2 cellular contexts compared by ENCODE assay signal in genomic region chr6:82619573-82619972, GRCh38.
TF ChIP-seq lines count a peak whose summit lies in the region.

No MANE protein-coding gene starts in this region.

TF ChIP-seq in HepG2, 621 proteins besides CTCF, POLR2A, EP300 and RAD21:
- TF ChIP-seq ZNF234 (CRISPR knock-in tag; conservative IDR thresholded peaks at IDR 0.05), result no peak
- peak; percentile 15; the same call in 1 of the 2 replicates for TF ChIP-seq MAFF (IDR thresholded peaks at IDR 0.05; ENCODE audit: low read depth, low read length)
- TF ChIP-seq SSRP1 (CRISPR knock-in tag; IDR thresholded peaks at IDR 0.05), result no peak
- TF ChIP-seq MAFK (conservative IDR thresholded peaks at IDR 0.05 in 1 of 2, IDR thresholded peaks at IDR 0.05 in 1 of 2; ENCODE audit: low read length in 2 of 2), result peak in 1 of 2 experiments; percentile 57; a peak in 1 of 4 replicates
- no peak for TF ChIP-seq ZBTB46 (CRISPR knock-in tag; IDR thresholded peaks at IDR 0.05; ENCODE audit: borderline replicate concordance)
- no peak for TF ChIP-seq IRF2 (CRISPR knock-in tag; IDR thresholded peaks at IDR 0.05)
- no peak for TF ChIP-seq PTBP1 (IDR thresholded peaks at IDR 0.05; ENCODE audit: low read depth, low read length, poor library complexity, severe bottlenecking)
- TF ChIP-seq NFKBIZ (CRISPR knock-in tag; IDR thresholded peaks at IDR 0.05), result no peak
TF ChIP-seq in HepG2: peak in this region for 2.

TF ChIP-seq in K562, 482 proteins besides CTCF, POLR2A, EP300 and RAD21:
- TF ChIP-seq PHF20 (IDR thresholded peaks at IDR 0.05; ENCODE audit: partially characterized antibody), result no peak
- TF ChIP-seq E2F3 (CRISPR knock-in tag; IDR thresholded peaks at IDR 0.05), result no peak
- no peak for TF ChIP-seq MNT (conservative IDR thresholded peaks at IDR 0.05)
- peak; percentile 61 for TF ChIP-seq ZNF316 (IDR thresholded peaks at IDR 0.05)
- TF ChIP-seq C11orf30 (IDR thresholded peaks at IDR 0.05; ENCODE audit: low read depth), result peak; percentile 15; the same call in 1 of the 2 replicates
- TF ChIP-seq ZNF395 (CRISPR knock-in tag; IDR thresholded peaks at IDR 0.05), result no peak
- no peak for TF ChIP-seq MBD2 (IDR thresholded peaks at IDR 0.05; ENCODE audit: borderline replicate concordance, low read depth)
- TF ChIP-seq SMC3 (conservative IDR thresholded peaks at IDR 0.05; ENCODE audit: insufficient read depth, low read depth, low read length), result no peak
